Comparison of ENCODE assay signal across 27 cellular contexts in genomic region chr12:1877169-1877878, GRCh38. TPM values are rescaled to one million over a fixed set of nuclear protein-coding genes. Genes with fewer than 3 reads are reported as not detected.
"Had no signal": no experiment of that assay in that cellular context is flagged by ENCODE, and none has a peak within 500 bp of the region (broad histone marks: within the 10 kb centered on the region; RNA-seq: fewer than 3 reads in every experiment).

No MANE protein-coding gene starts in this region.

- H3K27me3 ChIP-seq: adrenal gland, ascending aorta, brain microvascular endothelial cell, ovary had no signal

- H3K4me3 Mint-ChIP-seq: activated naive CD4-positive, alpha-beta T cell treated with anti-CD3 and anti-CD28 coated beads, Interleukin-2, amount 50 U/mL, for 24 hours; mesothelial cell of epicardium; natural killer cell; stimulated activated naive CD8-positive, alpha-beta T cell treated with anti-CD3 and anti-CD28 coated beads, Interleukin-15, amount 100 ng/mL, for 72 hours; T-helper 1 cell treated with Interleukin-12 subunit alpha and Interleukin-12 subunit beta and Interleukin-4 antibody, amounts not matched to agents 30 μg/mL and 1 μg/mL, for 36 hours; WTC11 had no signal

- H3K27me3 Mint-ChIP-seq: activated naive CD4-positive, alpha-beta T cell treated with anti-CD3 and anti-CD28 coated beads, Interleukin-2, amount 50 U/mL, for 24 hours; stimulated activated naive CD8-positive, alpha-beta T cell treated with anti-CD3 and anti-CD28 coated beads, Interleukin-15, amount 100 ng/mL, for 72 hours had no signal

- H3K27ac ChIP-seq: adrenal gland, ascending aorta, brain microvascular endothelial cell, neutrophil, ovary, psoas muscle, tibial artery had no signal

- H3K9me3 ChIP-seq: adrenal gland, ascending aorta, neutrophil, ovary, psoas muscle, tibial artery had no signal

- H3K9me3 Mint-ChIP-seq: activated naive CD4-positive, alpha-beta T cell treated with anti-CD3 and anti-CD28 coated beads, Interleukin-2, amount 50 U/mL, for 24 hours; mesothelial cell of epicardium; natural killer cell; stimulated activated naive CD8-positive, alpha-beta T cell treated with anti-CD3 and anti-CD28 coated beads, Interleukin-15, amount 100 ng/mL, for 72 hours; T-helper 1 cell treated with Interleukin-12 subunit alpha and Interleukin-12 subunit beta and Interleukin-4 antibody, amounts not matched to agents 30 μg/mL and 1 μg/mL, for 36 hours; WTC11 had no signal

- H3K36me3 Mint-ChIP-seq: activated naive CD4-positive, alpha-beta T cell treated with anti-CD3 and anti-CD28 coated beads, Interleukin-2, amount 50 U/mL, for 24 hours; mesothelial cell of epicardium; natural killer cell; WTC11 had no signal

- H3K36me3 ChIP-seq: adrenal gland, ascending aorta, brain microvascular endothelial cell, neutrophil, ovary, tibial artery had no signal

- H3K27ac Mint-ChIP-seq: activated naive CD4-positive, alpha-beta T cell treated with anti-CD3 and anti-CD28 coated beads, Interleukin-2, amount 50 U/mL, for 24 hours; mesothelial cell of epicardium; natural killer cell; stimulated activated naive CD8-positive, alpha-beta T cell treated with anti-CD3 and anti-CD28 coated beads, Interleukin-15, amount 100 ng/mL, for 72 hours; T-helper 1 cell treated with Interleukin-12 subunit alpha and Interleukin-12 subunit beta and Interleukin-4 antibody, amounts not matched to agents 30 μg/mL and 1 μg/mL, for 36 hours; WTC11 had no signal

- DNase-seq: activated CD4-positive, alpha-beta T cell treated with anti-CD3 and anti-CD28 coated beads for 48 hours; activated gamma-delta T cell; brain microvascular endothelial cell; caudate nucleus; effector memory CD4-positive, alpha-beta T cell; foreskin melanocyte; left ventricle myocardium superior; mammary epithelial cell; natural killer cell; ovary; psoas muscle; right cardiac atrium; stimulated activated CD4-positive, alpha-beta T cell treated with anti-CD3 and anti-CD28 coated beads, Interleukin-1b, Interleukin-23, amount 100 ng/mL, for 48 hours; stimulated activated naive CD8-positive, alpha-beta T cell treated with anti-CD3 and anti-CD28 coated beads, Interleukin-15, amount 100 ng/mL, for 72 hours; T1000; tibial artery had no signal

- H3K4me1 ChIP-seq: adrenal gland, ascending aorta, psoas muscle, tibial artery had no signal

- ATAC-seq: left ventricle myocardium superior; natural killer cell; psoas muscle; right cardiac atrium; stimulated activated naive CD8-positive, alpha-beta T cell treated with anti-CD3 and anti-CD28 coated beads, Interleukin-15, amount 100 ng/mL, for 72 hours; WTC11 had no signal

- H3K4me3 ChIP-seq: adrenal gland, ascending aorta, ovary, psoas muscle, tibial artery had no signal

- H3K4me1 Mint-ChIP-seq: activated naive CD4-positive, alpha-beta T cell treated with anti-CD3 and anti-CD28 coated beads, Interleukin-2, amount 50 U/mL, for 24 hours; mesothelial cell of epicardium; natural killer cell; stimulated activated naive CD8-positive, alpha-beta T cell treated with anti-CD3 and anti-CD28 coated beads, Interleukin-15, amount 100 ng/mL, for 72 hours; WTC11 had no signal

RNA-seq across cellular contexts. Expression of gene CACNA2D4, which starts 41.1 kb away (rescaled TPM):
- total RNA-seq: ascending aorta had no signal

RNA-seq across cellular contexts. Expression of gene LRTM2, which starts 57.0 kb away (rescaled TPM):
- total RNA-seq: activated CD8-positive, alpha-beta memory T cell treated with anti-CD3 and anti-CD28 coated beads for 36 hours; adrenal gland; ascending aorta; dermis microvascular lymphatic vessel endothelial cell; left ventricle myocardium superior; mammary epithelial cell; natural killer cell; ovary; psoas muscle; right cardiac atrium; skeletal muscle tissue; urinary bladder had no signal
